Comparison of ENCODE assay signal across 13 cellular contexts in genomic region chr2:229282758-229283546, GRCh38. TPM values are rescaled to one million over a fixed set of nuclear protein-coding genes. Genes with fewer than 3 reads are reported as not detected.
DNase-seq lines count a peak whose midpoint lies in the region; ATAC-seq, FAIRE-seq and TF ChIP-seq lines count a peak whose summit lies in the region.
"Had no signal": no experiment of that assay in that cellular context is flagged by ENCODE, and none has a peak within 500 bp of the region (broad histone marks: within the 10 kb centered on the region; RNA-seq: fewer than 3 reads in every experiment).

No MANE protein-coding gene starts in this region.

- H3K79me2 ChIP-seq in HepG2 (ENCODE audit: insufficient read depth, low read length) = no peaks in the 10 kb centered on the region

- ATAC-seq in right lobe of liver (peak in 3 of 4 donors; percentile 11 to 55 (median 22)), HepG2 (no peak), left colon (peak; percentile 17)
- ATAC-seq: WTC11 had no signal

- H3K36me3 ChIP-seq in right lobe of liver = no peaks in the 10 kb centered on the region
- H3K36me3 ChIP-seq in HepG2 (replicated peaks in 1 of 2; ENCODE audit: control insufficient read depth in 1 of 2, insufficient read depth in 2 of 2, low read length in 2 of 2) = no peaks in the 10 kb centered on the region
- H3K36me3 ChIP-seq in neuronal stem cell (replicated peaks in 1 of 2; ENCODE audit: control insufficient read depth in 2 of 2, insufficient read depth in 2 of 2, low read length in 2 of 2) = no peaks in the 10 kb centered on the region
- H3K36me3 ChIP-seq in BE2C = no peaks in the 10 kb centered on the region
- H3K36me3 ChIP-seq: BLaER1 treated with 17β-estradiol and CSF1 and Interleukin-3, amounts not matched to agents 10 nM and 100 nM had no signal

- H2AK5ac ChIP-seq in neuronal stem cell (ENCODE audit: low read depth, low read length) = no peak overlapping the region

- H3K27me3 ChIP-seq in right lobe of liver = no peaks in the 10 kb centered on the region
- no peaks in the 10 kb centered on the region for H3K27me3 ChIP-seq in HepG2 (ENCODE audit: control insufficient read depth in 1 of 2, insufficient read depth in 2 of 2, low read length in 2 of 2)
- no peaks in the 10 kb centered on the region for H3K27me3 ChIP-seq in neuronal stem cell (ENCODE audit: control insufficient read depth in 3 of 3, insufficient read depth in 3 of 3, low read depth in 1 of 3, low read length in 3 of 3)
- no peaks in the 10 kb centered on the region for H3K27me3 ChIP-seq in BE2C
- H3K27me3 ChIP-seq: BLaER1 treated with 17β-estradiol and CSF1 and Interleukin-3, amounts not matched to agents 10 nM and 100 nM had no signal

- no peak overlapping the region for H3K18ac ChIP-seq in neuronal stem cell (ENCODE audit: low read length)

- H3K4me2 ChIP-seq in HepG2 (ENCODE audit: low read depth, low read length) (no peak overlapping the region), neuronal stem cell (ENCODE audit: insufficient read depth, low read length, poor library complexity, severe bottlenecking) (no peak overlapping the region)

- no TSS peak for BruUV-seq in HepG2 (replicated peaks; lab: Mats Ljungman, UMichigan)

- H3K79me1 ChIP-seq in neuronal stem cell (ENCODE audit: low read depth, low read length) = no peaks in the 10 kb centered on the region

- H2AFZ ChIP-seq in HepG2 (ENCODE audit: low read length) = no peak overlapping the region
- no peak overlapping the region for H2AFZ ChIP-seq in neuronal stem cell (ENCODE audit: low read length)

- H3K4me3 ChIP-seq in right lobe of liver = no peak overlapping the region
- H3K4me3 ChIP-seq in HepG2 (replicated peaks in 1 of 3; ENCODE audit: insufficient read depth in 1 of 3, low read depth in 2 of 3, low read length in 3 of 3) = no peak overlapping the region
- no peak overlapping the region for H3K4me3 ChIP-seq in neuronal stem cell (ENCODE audit: low read length in 2 of 2)
- H3K4me3 ChIP-seq in BE2C (ENCODE audit: low read depth, low read length) = no peak overlapping the region
- H3K4me3 ChIP-seq: BLaER1 treated with 17β-estradiol and CSF1 and Interleukin-3, amounts not matched to agents 10 nM and 100 nM had no signal

- no peak overlapping the region for H2BK12ac ChIP-seq in neuronal stem cell (ENCODE audit: low read length)

- H3K4me1 Mint-ChIP-seq in activated CD4-positive, alpha-beta memory T cell treated with anti-CD3 and anti-CD28 coated beads, Interleukin-2, amount 10 ng/mL, durations not matched to agents 7 days and 5 days = no peaks in the 10 kb centered on the region
- H3K4me1 Mint-ChIP-seq: WTC11 had no signal

- TF ChIP-seq POLR2A in right lobe of liver (IDR thresholded peaks at IDR 0.05) (no peak), HepG2 (IDR thresholded peaks at IDR 0.05; ENCODE audit: insufficient read depth in 1 of 2, low read depth in 2 of 2, low read length in 2 of 2) (no peak)

- H4K91ac ChIP-seq in neuronal stem cell (ENCODE audit: low read depth, low read length, poor library complexity) = no peak overlapping the region

- no peak for FAIRE-seq in HepG2 (lab: Jason Lieb, UNC)

- TF ChIP-seq CTCF in right lobe of liver (IDR thresholded peaks at IDR 0.05) = no peak
- no peak for TF ChIP-seq CTCF in HepG2 (CRISPR knock-in tag; IDR thresholded peaks at IDR 0.05)
- TF ChIP-seq CTCF in BE2C (IDR thresholded peaks at IDR 0.05; ENCODE audit: low read depth, low read length) = no peak

- no peak overlapping the region for H4K8ac ChIP-seq in neuronal stem cell (ENCODE audit: low read depth, low read length)

- no peak overlapping the region for H3K27ac Mint-ChIP-seq in activated CD4-positive, alpha-beta memory T cell treated with anti-CD3 and anti-CD28 coated beads, Interleukin-2, amount 10 ng/mL, durations not matched to agents 7 days and 5 days
- H3K27ac Mint-ChIP-seq: WTC11 had no signal

- intact Hi-C loops in right lobe of liver (cut with DNase I) (no loop called here), HepG2 (cut with micrococcal nuclease; ENCODE audit: unreplicated experiment) (no loop called here), left colon (cut with DNase I, micrococcal nuclease) (no loop called here)

- WGBS in right lobe of liver (ENCODE audit: insufficient coverage, low coverage, low lambda C conversion rate, missing lambda C conversion rate) = 40% methylated on average over 5 of the region's 5 CpGs
- WGBS in HepG2 (ENCODE audit: low lambda C conversion rate) = 56% methylated on average over 5 of the region's 5 CpGs
- no CpG with 5 or more reads among the region's 5 CpGs for WGBS in neuronal stem cell (ENCODE audit: extremely low coverage in 2 of 2, insufficient read length in 2 of 2, insufficient replicate concordance in 1 of 2), 2 donors

- H3K27ac ChIP-seq in right lobe of liver = no peak overlapping the region
- H3K27ac ChIP-seq in HepG2 (ENCODE audit: extremely low read length, insufficient read depth, low read length) = no peak overlapping the region
- no peak overlapping the region for H3K27ac ChIP-seq in neuronal stem cell (replicated peaks; ENCODE audit: low read length)

- no peak for TF ChIP-seq RAD21 in HepG2 (CRISPR knock-in tag; IDR thresholded peaks at IDR 0.05)

- H3K9ac ChIP-seq in HepG2 (ENCODE audit: insufficient read depth, low read depth, low read length) = no peak overlapping the region
- H3K9ac ChIP-seq in neuronal stem cell (ENCODE audit: low read depth, low read length, poor library complexity) = no peak overlapping the region

- H3K4me3 Mint-ChIP-seq in activated CD4-positive, alpha-beta memory T cell treated with anti-CD3 and anti-CD28 coated beads, Interleukin-2, amount 10 ng/mL, durations not matched to agents 7 days and 5 days = no peak overlapping the region
- H3K4me3 Mint-ChIP-seq: WTC11 had no signal

- H2BK120ac ChIP-seq in neuronal stem cell (ENCODE audit: low read depth, low read length) = no peak overlapping the region

- POLR2A ChIA-PET in HepG2 (lab: Yijun Ruan, JAX) = no interaction called here
- POLR2A ChIA-PET in activated CD4-positive, alpha-beta memory T cell treated with anti-CD3 and anti-CD28 coated beads, Interleukin-2, amount 10 ng/mL, durations not matched to agents 7 days and 5 days (lab: Charles Lee) = no interaction called here

- DNase-seq in right lobe of liver = no peak
- DNase-seq in HepG2 (ENCODE audit: low spot score) = no peak
- DNase-seq in astrocyte of the hippocampus (ENCODE audit: low read depth, low spot score) = peak; percentile 71
- no peak for DNase-seq in left colon
- no peak for DNase-seq in neuronal stem cell (ENCODE audit: low spot score)
- no peak for DNase-seq in activated CD4-positive, alpha-beta memory T cell treated with anti-CD3 and anti-CD28 coated beads, Interleukin-2, amount 10 ng/mL, durations not matched to agents 7 days and 5 days
- DNase-seq in BE2C = no peak
- no peak for DNase-seq in KG1 (lab: John Stamatoyannopoulos, UW)
- DNase-seq: amygdala, hypothalamus, NCI-H524 treated with DMSO at 0.1 percent for 48 hours had no signal

- H3K4me1 ChIP-seq in right lobe of liver (no peaks in the 10 kb centered on the region), HepG2 (ENCODE audit: insufficient read depth, low read length) (no peaks in the 10 kb centered on the region), neuronal stem cell (ENCODE audit: control insufficient read depth in 2 of 2, insufficient read depth in 1 of 2, low read depth in 1 of 2, low read length in 2 of 2) (no peaks in the 10 kb centered on the region), BE2C (no peaks in the 10 kb centered on the region)

- in situ Hi-C loops in HepG2 (cut with HindIII; ENCODE audit: extremely low pct_ligation_motif_present, low pct_unique_long_range_greater_than_20kb) = no loop called here

- TF ChIP-seq EP300 in HepG2 (IDR thresholded peaks at IDR 0.05; ENCODE audit: low read depth in 2 of 2, low read length in 2 of 2) = no peak
- TF ChIP-seq EP300 in HepG2 (CRISPR knock-in tag; IDR thresholded peaks at IDR 0.05; ENCODE audit: borderline replicate concordance) = no peak

- no peak overlapping the region for H3K23ac ChIP-seq in neuronal stem cell (ENCODE audit: low read depth, low read length, poor library complexity)

- CTCF ChIA-PET in HepG2 (lab: Yijun Ruan, JAX; ENCODE audit: low intra/inter-chr PET ratio, low total read pairs) = no interaction called here
- CTCF ChIA-PET in activated CD4-positive, alpha-beta memory T cell treated with anti-CD3 and anti-CD28 coated beads, Interleukin-2, amount 10 ng/mL, durations not matched to agents 7 days and 5 days (lab: Charles Lee) = no interaction called here

- H4K20me1 ChIP-seq in HepG2 (ENCODE audit: insufficient read depth, low read length) = no peaks in the 10 kb centered on the region
- H4K20me1 ChIP-seq: BLaER1 treated with 17β-estradiol and CSF1 and Interleukin-3, amounts not matched to agents 10 nM and 100 nM had no signal

- H3K9me3 ChIP-seq in right lobe of liver = no peaks in the 10 kb centered on the region
- H3K9me3 ChIP-seq in HepG2 (ENCODE audit: low read length) = peaks cover 11% of the 10 kb centered on the region; the same call in 1 of the 2 replicates
- H3K9me3 ChIP-seq in neuronal stem cell (replicated peaks in 1 of 2; ENCODE audit: control insufficient read depth in 2 of 2, insufficient read depth in 1 of 2, low read depth in 1 of 2, low read length in 2 of 2) = no peaks in the 10 kb centered on the region
- no peaks in the 10 kb centered on the region for H3K9me3 ChIP-seq in BE2C

- no peaks in the 10 kb centered on the region for H3K36me3 Mint-ChIP-seq in activated CD4-positive, alpha-beta memory T cell treated with anti-CD3 and anti-CD28 coated beads, Interleukin-2, amount 10 ng/mL, durations not matched to agents 7 days and 5 days (ENCODE audit: low read depth)
- H3K36me3 Mint-ChIP-seq: WTC11 had no signal

- H3K14ac ChIP-seq in neuronal stem cell (ENCODE audit: low read length) = no peak overlapping the region

- H3K4ac ChIP-seq in neuronal stem cell (ENCODE audit: low read length) = no peak overlapping the region

- H3K9me3 Mint-ChIP-seq in activated CD4-positive, alpha-beta memory T cell treated with anti-CD3 and anti-CD28 coated beads, Interleukin-2, amount 10 ng/mL, durations not matched to agents 7 days and 5 days = no peaks in the 10 kb centered on the region

- no peaks in the 10 kb centered on the region for H3K27me3 Mint-ChIP-seq in activated CD4-positive, alpha-beta memory T cell treated with anti-CD3 and anti-CD28 coated beads, Interleukin-2, amount 10 ng/mL, durations not matched to agents 7 days and 5 days

- H2BK5ac ChIP-seq in neuronal stem cell (ENCODE audit: low read length) = no peak overlapping the region

- H2BK15ac ChIP-seq in neuronal stem cell (ENCODE audit: low read length) = no peak overlapping the region

RNA-seq across cellular contexts. Expression of gene PID1, which starts 11.9 kb away (rescaled TPM):
- 10 to 100 TPM; 28.5 to 95.4 (median 65.3) TPM for total RNA-seq in right lobe of liver
- total RNA-seq in HepG2 (2016; rRNA removed; fragmentation: Illumina TruSeq; extraction: Trizol) = 0.18 TPM in 2 replicates
- 0.18 TPM in 1 of 2 replicates, not detected in the other for total RNA-seq in HepG2 (2016; cell fraction: cytosol; rRNA removed; fragmentation: Illumina TruSeq; extraction: Trizol; ENCODE audit: low read depth)
- total RNA-seq in HepG2 (2016; cell fraction: insoluble cytoplasmic fraction; rRNA removed; fragmentation: Illumina TruSeq; extraction: Trizol) = 0.19 and 0.22 TPM in 2 replicates
- total RNA-seq in HepG2 (2016; cell fraction: membrane; rRNA removed; fragmentation: Illumina TruSeq; extraction: Trizol) = 0.19 and 0.38 TPM in 2 replicates
- not detected in 2 replicates for total RNA-seq in HepG2 (2016; cell fraction: nucleus; rRNA removed; fragmentation: Illumina TruSeq; extraction: Trizol)
- 0.08 and 0.15 TPM in 2 replicates for polyA plus RNA-seq in HepG2 (2011; rRNA removed)
- 0.07 and 0.21 TPM in 2 replicates for polyA plus RNA-seq in HepG2 (2011; cell fraction: cytosol; rRNA removed)
- polyA plus RNA-seq in HepG2 (2011; cell fraction: nucleus; rRNA removed) = 0.37 TPM in 1 of 2 replicates, not detected in the other
- polyA plus RNA-seq in HepG2 (2012) = 0.20 and 0.21 TPM in 2 replicates
- polyA plus RNA-seq in HepG2 (2016; cell fraction: cytosol; fragmentation: Illumina TruSeq; extraction: Trizol; ENCODE audit: low read depth) = 0.18 and 0.26 TPM in 2 replicates
- 0.23 TPM in 2 replicates for polyA plus RNA-seq in HepG2 (2016; cell fraction: insoluble cytoplasmic fraction; fragmentation: Illumina TruSeq; extraction: Trizol; ENCODE audit: low read depth)
- polyA plus RNA-seq in HepG2 (2016; cell fraction: membrane; fragmentation: Illumina TruSeq; extraction: Trizol; ENCODE audit: low read depth) = 0.17 and 0.21 TPM in 2 replicates
- 0.25 TPM in 1 of 2 replicates, not detected in the other for polyA plus RNA-seq in HepG2 (2016; cell fraction: nucleus; fragmentation: Illumina TruSeq; extraction: Trizol; ENCODE audit: insufficient read depth, low read depth)
- polyA minus RNA-seq in HepG2 (2011; rRNA and poly(A)+ RNA removed; ENCODE audit: low replicate concordance) = not detected in 2 replicates
- polyA minus RNA-seq in HepG2 (2011; cell fraction: cytosol; rRNA and poly(A)+ RNA removed) = not detected in 2 replicates
- not detected in 2 replicates for polyA minus RNA-seq in HepG2 (2011; cell fraction: nucleus; rRNA and poly(A)+ RNA removed)
- 10 to 100 TPM; 39.2 to 51.2 TPM for total RNA-seq in left colon
- polyA plus RNA-seq in neuronal stem cell (2013, experiment 1 of 2) = 0.52 TPM
- polyA plus RNA-seq in neuronal stem cell (2013, experiment 2 of 2) = 0.58 TPM
- total RNA-seq in activated CD4-positive, alpha-beta memory T cell treated with anti-CD3 and anti-CD28 coated beads, Interleukin-2, amount 10 ng/mL, durations not matched to agents 7 days and 5 days = not detected
- not detected for polyA plus RNA-seq in BE2C (2012; ENCODE audit: insufficient read depth, insufficient read length, low read depth)

Comparison
In these comparisons a context has a peak if more than half of its experiments do, and no peak if none do; other contexts are left out.
1. RNA of gene PID1, which starts 11.9 kb away (total RNA-seq): 28.5 to 95.4 TPM in right lobe of liver and 39.2 to 51.2 TPM in left colon; 0.18 to 0.38 TPM in HepG2 and not detected in activated CD4-positive, alpha-beta memory T cell treated with anti-CD3 and anti-CD28 coated beads, Interleukin-2, amount 10 ng/mL, durations not matched to agents 7 days and 5 days; every median in the first group is over 10 times any median in the second.